Comparison of ENCODE assay signal across 31 cellular contexts in the genomic region with DNA sequence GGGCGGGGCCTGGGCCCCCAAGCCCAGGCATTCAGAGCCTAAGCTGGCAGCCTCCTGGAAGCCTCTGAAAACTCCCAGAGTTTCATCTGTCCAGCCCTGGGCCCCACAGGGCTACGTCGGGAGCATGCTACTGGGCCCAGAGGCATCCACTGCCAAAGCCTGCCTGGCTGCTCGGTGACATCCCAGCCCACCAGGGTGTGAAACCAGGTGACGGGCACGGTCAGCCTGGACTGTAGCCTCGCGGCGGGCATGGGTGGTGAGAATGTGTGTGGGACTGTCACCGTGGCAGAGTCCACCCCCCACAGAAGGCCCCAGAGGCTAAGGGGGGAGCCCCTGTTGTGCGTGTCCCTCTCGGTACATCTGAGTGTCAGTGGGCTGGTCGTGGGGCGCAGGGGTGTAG. TPM values are rescaled to one million over a fixed set of nuclear protein-coding genes. Genes with fewer than 3 reads are reported as not detected.
"Had no signal": no experiment of that assay in that cellular context is flagged by ENCODE, and none has a peak within 500 bp of the region (broad histone marks: within the 10 kb centered on the region; RNA-seq: fewer than 3 reads in every experiment).

No MANE protein-coding gene starts in this region.

- H3K27me3 ChIP-seq: neutrophil, sigmoid colon, upper lobe of left lung had no signal

- ATAC-seq: activated CD4-positive, alpha-beta T cell treated with anti-CD3 and anti-CD28 coated beads for 36 hours; activated CD8-positive, alpha-beta memory T cell treated with anti-CD3 and anti-CD28 coated beads, Interleukin-2, amount 10 ng/mL, durations not matched to agents 7 days and 5 days; activated CD8-positive, alpha-beta T cell treated with anti-CD3 and anti-CD28 coated beads, Interleukin-2, amount 10 ng/mL, durations not matched to agents 7 days and 5 days; activated naive CD8-positive, alpha-beta T cell treated with anti-CD3 and anti-CD28 coated beads, Interleukin-2, amount 50 U/mL, for 24 hours; esophagus mucosa; left cardiac atrium; stimulated activated effector memory CD8-positive, alpha-beta T cell treated with anti-CD3 and anti-CD28 coated beads, Interleukin-12 subunit alpha, Interleukin-12 subunit beta, amount 100 ng/mL, for 72 hours; stimulated activated naive CD8-positive, alpha-beta T cell treated with anti-CD3 and anti-CD28 coated beads, Interleukin-15, amount 100 ng/mL, for 72 hours had no signal

- H3K9me3 ChIP-seq: neutrophil, sigmoid colon, upper lobe of left lung had no signal

- H3K4me3 ChIP-seq: sigmoid colon, upper lobe of left lung had no signal

- H3K27ac ChIP-seq: neutrophil, sigmoid colon, upper lobe of left lung had no signal

- DNase-seq: activated CD4-positive, alpha-beta T cell treated with anti-CD3 and anti-CD28 coated beads for 36 hours; activated CD4-positive, CD25-positive, alpha-beta regulatory T cell; activated CD8-positive, alpha-beta memory T cell treated with anti-CD3 and anti-CD28 coated beads, Interleukin-2, amount 10 ng/mL, durations not matched to agents 7 days and 5 days; activated CD8-positive, alpha-beta T cell treated with anti-CD3 and anti-CD28 coated beads, Interleukin-2, amount 10 ng/mL, durations not matched to agents 7 days and 5 days; activated naive CD8-positive, alpha-beta T cell treated with anti-CD3 and anti-CD28 coated beads, Interleukin-2, amount 50 U/mL, for 24 hours; activated T-cell treated with anti-CD3 and anti-CD28 coated beads, Interleukin-2, amount 50 U/mL, for 48 hours; amygdala; central memory CD4-positive, alpha-beta T cell; endodermal cell; foreskin fibroblast; head of caudate nucleus; hippocampal formation; left cardiac atrium; mammary epithelial cell; sigmoid colon; small intestine; stimulated activated CD4-positive, alpha-beta T cell treated with anti-CD3 and anti-CD28 coated beads, Interleukin-4, amount 100 ng/mL, for 24 hours; stimulated activated naive CD8-positive, alpha-beta T cell treated with anti-CD3 and anti-CD28 coated beads, Interleukin-15, amount 100 ng/mL, for 72 hours; substantia nigra; T-helper 1 cell had no signal

- FAIRE-seq: keratinocyte, small intestine had no signal

RNA-seq across cellular contexts. Expression of a gene that starts 25.6 kb away (rescaled TPM):
- total RNA-seq: osteocyte had no signal

RNA-seq across cellular contexts. Expression of a gene that starts 26.3 kb away (rescaled TPM):
- total RNA-seq: activated CD4-positive, alpha-beta T cell treated with anti-CD3 and anti-CD28 coated beads for 36 hours; activated CD8-positive, alpha-beta memory T cell treated with anti-CD3 and anti-CD28 coated beads, Interleukin-2, amount 10 ng/mL, durations not matched to agents 7 days and 5 days; activated CD8-positive, alpha-beta T cell treated with anti-CD3 and anti-CD28 coated beads, Interleukin-2, amount 10 ng/mL, durations not matched to agents 7 days and 5 days; activated T-helper 2 cell treated with anti-CD3 and anti-CD28 coated beads, Interferon-gamma antibody, Interleukin-2, Interleukin-4, amounts not matched to agents 10 μg/mL and 5 μg/mL and 100 μg/mL, durations not matched to agents 14 hours and 24 hours and 36 hours; endodermal cell; esophagus mucosa; left cardiac atrium; liver; mammary epithelial cell; mucosa of gallbladder; osteocyte; posterior vena cava; renal cortical epithelial cell; sigmoid colon; upper lobe of left lung had no signal
- polyA plus RNA-seq: keratinocyte, liver, mammary epithelial cell, sigmoid colon, small intestine had no signal
